ENCODE assay signal across 10 cellular contexts in genomic region chr2:76008001-76008702, GRCh38.
DNase-seq lines count a peak whose midpoint lies in the region; ATAC-seq and TF ChIP-seq lines count a peak whose summit lies in the region.
"Had no signal": no experiment of that assay in that cellular context is flagged by ENCODE, and none has a peak within 500 bp of the region (broad histone marks: within the 10 kb centered on the region; RNA-seq: fewer than 3 reads in every experiment).

No MANE protein-coding gene starts in this region.

- DNase-seq in NCI-H82 (lab: John Stamatoyannopoulos, UW) (peak; percentile 98), neural crest cell (ENCODE audit: low read depth, low spot score) (no peak), NCI-H1105 treated with DMSO at 0.1 percent for 48 hours (lab: John Stamatoyannopoulos, UW) (no peak), GM19238 (ENCODE audit: insufficient read length, low spot score) (no peak), left ventricle myocardium superior (no peak)
- DNase-seq in activated CD4-positive, alpha-beta T cell treated with anti-CD3 and anti-CD28 coated beads, Interleukin-2, amount 50 U/mL, for 1 hour, result no peak
- DNase-seq: NK-92 treated with Interleukin-12 subunit alpha and Interleukin-12 subunit beta, amount 100 ng/mL, for 24 hours had no signal

- H3K9me3 Mint-ChIP-seq in neural crest cell, result no peaks in the 10 kb centered on the region
- H3K9me3 Mint-ChIP-seq: T-helper 1 cell treated with Interleukin-12 subunit alpha and Interleukin-12 subunit beta and Interleukin-4 antibody, amounts not matched to agents 30 μg/mL and 1 μg/mL, for 36 hours had no signal

- ATAC-seq in GM18868 (IDR thresholded peaks at IDR 0.05; ENCODE audit: unreplicated experiment) (peak; percentile 98), HG02588 (IDR thresholded peaks at IDR 0.05; ENCODE audit: unreplicated experiment) (peak; percentile 66), left ventricle myocardium superior (no peak)

- H3K36me3 Mint-ChIP-seq in neural crest cell (ENCODE audit: low read depth), result peaks cover 2% of the 10 kb centered on the region

- peak overlapping the region; percentile 72 for H3K27ac Mint-ChIP-seq in neural crest cell (ENCODE audit: unreplicated experiment)
- H3K27ac Mint-ChIP-seq: T-helper 1 cell treated with Interleukin-12 subunit alpha and Interleukin-12 subunit beta and Interleukin-4 antibody, amounts not matched to agents 30 μg/mL and 1 μg/mL, for 36 hours had no signal

- H3K4me1 Mint-ChIP-seq in neural crest cell, result peaks cover 31% of the 10 kb centered on the region

- TF ChIP-seq CTCF in neural crest cell (conservative IDR thresholded peaks at IDR 0.05), result no peak

- intact Hi-C loops in left ventricle myocardium superior (cut with micrococcal nuclease), result no loop called here

- peak overlapping the region; percentile 27 for H3K4me3 Mint-ChIP-seq in neural crest cell
- H3K4me3 Mint-ChIP-seq: T-helper 1 cell treated with Interleukin-12 subunit alpha and Interleukin-12 subunit beta and Interleukin-4 antibody, amounts not matched to agents 30 μg/mL and 1 μg/mL, for 36 hours had no signal

- no peaks in the 10 kb centered on the region for H3K27me3 Mint-ChIP-seq in neural crest cell (ENCODE audit: low read depth)
